ENCODE assay signal across 8 cellular contexts in genomic region chr16:57809843-57810196, GRCh38. TPM values are rescaled to one million over a fixed set of nuclear protein-coding genes. Genes with fewer than 3 reads are reported as not detected.
DNase-seq lines count a peak whose midpoint lies in the region; ATAC-seq and TF ChIP-seq lines count a peak whose summit lies in the region.

No MANE protein-coding gene starts in this region.

- in situ Hi-C loops in brain microvascular endothelial cell (cut with HindIII; ENCODE audit: low pct_ligation_motif_present, low sequenced_read_pairs), result no loop called here

- H3K27me3 Mint-ChIP-seq in Caco-2 (ENCODE audit: insufficient read depth, unreplicated experiment), result no peaks in the 10 kb centered on the region
- peaks cover 26% of the 10 kb centered on the region for H3K27me3 Mint-ChIP-seq in activated CD4-positive, alpha-beta memory T cell treated with anti-CD3 and anti-CD28 coated beads, Interleukin-2, amount 10 ng/mL, durations not matched to agents 7 days and 5 days

- DNase-seq in Caco-2, result no peak
- no peak for DNase-seq in activated CD4-positive, alpha-beta memory T cell treated with anti-CD3 and anti-CD28 coated beads, Interleukin-2, amount 10 ng/mL, durations not matched to agents 7 days and 5 days
- no peak for DNase-seq in NCI-H1105 (lab: John Stamatoyannopoulos, UW)
- DNase-seq in NCI-H345 (lab: John Stamatoyannopoulos, UW), result no peak
- no peak for DNase-seq in hippocampal formation (lab: John Stamatoyannopoulos, UW)
- DNase-seq in brain microvascular endothelial cell, result no peak

- H3K4me1 ChIP-seq in Caco-2, result peaks cover 86% of the 10 kb centered on the region
- H3K4me1 ChIP-seq in muscle layer of duodenum (ENCODE audit: control insufficient read depth in 1 of 2, insufficient read depth in 2 of 2, low read length in 2 of 2), result peaks cover 0 to 14% of the 10 kb centered on the region in 2 donors

- H3K4me3 ChIP-seq in Caco-2 (ENCODE audit: low read depth, low read length), result no peak overlapping the region
- H3K4me3 ChIP-seq in muscle layer of duodenum (ENCODE audit: low read depth in 1 of 2, low read length in 2 of 2), result no peak overlapping the region
- no peak overlapping the region for H3K4me3 ChIP-seq in brain microvascular endothelial cell (ENCODE audit: low read depth, low read length)

- H3K36me3 ChIP-seq in Caco-2 (ENCODE audit: control insufficient read depth, insufficient read depth, low read length), result no peaks in the 10 kb centered on the region
- no peaks in the 10 kb centered on the region for H3K36me3 ChIP-seq in muscle layer of duodenum (ENCODE audit: control insufficient read depth in 1 of 2, insufficient read depth in 2 of 2, low read length in 2 of 2)
- H3K36me3 ChIP-seq in brain microvascular endothelial cell (replicated peaks), result no peaks in the 10 kb centered on the region

- CTCF ChIA-PET in Caco-2 (lab: Charles Lee), result interaction anchor here (0.8 to 1.4 kb wide), 9 partner anchors 8 to 53 kb away, joined by 3 to 19 read pairs (median 4); partner anchors contain the start of gene KIFC3
- CTCF ChIA-PET in activated CD4-positive, alpha-beta memory T cell treated with anti-CD3 and anti-CD28 coated beads, Interleukin-2, amount 10 ng/mL, durations not matched to agents 7 days and 5 days (lab: Charles Lee), result interaction anchor here (0.8 to 1.4 kb wide), 4 partner anchors 14 to 312 kb away, joined by 3 to 5 read pairs (median 4); no protein-coding TSS in a partner anchor

- H3K9me3 Mint-ChIP-seq in Caco-2 (ENCODE audit: unreplicated experiment), result no peaks in the 10 kb centered on the region
- H3K9me3 Mint-ChIP-seq in activated CD4-positive, alpha-beta memory T cell treated with anti-CD3 and anti-CD28 coated beads, Interleukin-2, amount 10 ng/mL, durations not matched to agents 7 days and 5 days, result no peaks in the 10 kb centered on the region

- peaks cover 71% of the 10 kb centered on the region for H3K4me1 Mint-ChIP-seq in Caco-2 (ENCODE audit: low read depth, unreplicated experiment)
- H3K4me1 Mint-ChIP-seq in activated CD4-positive, alpha-beta memory T cell treated with anti-CD3 and anti-CD28 coated beads, Interleukin-2, amount 10 ng/mL, durations not matched to agents 7 days and 5 days, result peaks cover 37% of the 10 kb centered on the region

- peaks cover 32% of the 10 kb centered on the region for H3K36me3 Mint-ChIP-seq in Caco-2 (ENCODE audit: insufficient read depth, unreplicated experiment)
- no peaks in the 10 kb centered on the region for H3K36me3 Mint-ChIP-seq in activated CD4-positive, alpha-beta memory T cell treated with anti-CD3 and anti-CD28 coated beads, Interleukin-2, amount 10 ng/mL, durations not matched to agents 7 days and 5 days (ENCODE audit: low read depth)

- peak; percentile 3 for ATAC-seq in HG02763 (IDR thresholded peaks at IDR 0.05; ENCODE audit: unreplicated experiment)

- BruUV-seq in Caco-2 (replicated peaks; lab: Mats Ljungman, UMichigan), result TSS peak; percentile 56

- TF ChIP-seq CTCF in Caco-2 (IDR thresholded peaks at IDR 0.05; ENCODE audit: insufficient read depth in 1 of 2, low read depth in 1 of 2, low read length in 1 of 2, severe bottlenecking in 1 of 2, unreplicated experiment in 1 of 2) (no peak), brain microvascular endothelial cell (IDR thresholded peaks at IDR 0.05; ENCODE audit: low read depth, low read length, missing control alignments) (no peak)

- peak overlapping the region; percentile 51 for H3K4me3 Mint-ChIP-seq in Caco-2 (ENCODE audit: unreplicated experiment)
- H3K4me3 Mint-ChIP-seq in activated CD4-positive, alpha-beta memory T cell treated with anti-CD3 and anti-CD28 coated beads, Interleukin-2, amount 10 ng/mL, durations not matched to agents 7 days and 5 days, result no peak overlapping the region

- POLR2A ChIA-PET in Caco-2 (lab: Charles Lee), result interaction anchor here (0.6 to 1.5 kb wide), 9 partner anchors 8 to 330 kb away, joined by 3 to 8 read pairs (median 4); partner anchors contain the start of genes CFAP20, KATNB1 and KIFC3
- POLR2A ChIA-PET in activated CD4-positive, alpha-beta memory T cell treated with anti-CD3 and anti-CD28 coated beads, Interleukin-2, amount 10 ng/mL, durations not matched to agents 7 days and 5 days (lab: Charles Lee), result interaction anchor here (0.7 to 1.9 kb wide), 11 partner anchors 9 to 318 kb away, joined by 3 to 9 read pairs (median 3); no protein-coding TSS in a partner anchor

- H3K9me3 ChIP-seq in Caco-2 (no peaks in the 10 kb centered on the region), muscle layer of duodenum (ENCODE audit: control insufficient read depth in 1 of 2, low read length in 2 of 2) (no peaks in the 10 kb centered on the region)

- H3K27ac Mint-ChIP-seq in Caco-2 (ENCODE audit: unreplicated experiment), result peak overlapping the region; percentile 93
- peak overlapping the region; percentile 77 for H3K27ac Mint-ChIP-seq in activated CD4-positive, alpha-beta memory T cell treated with anti-CD3 and anti-CD28 coated beads, Interleukin-2, amount 10 ng/mL, durations not matched to agents 7 days and 5 days

- H3K27me3 ChIP-seq in Caco-2 (replicated peaks; ENCODE audit: control insufficient read depth, insufficient read depth, low read length) (no peaks in the 10 kb centered on the region), muscle layer of duodenum (ENCODE audit: low read depth, low read length) (no peaks in the 10 kb centered on the region), brain microvascular endothelial cell (replicated peaks) (no peaks in the 10 kb centered on the region)

- H3K27ac ChIP-seq in muscle layer of duodenum (ENCODE audit: low read length) (peak overlapping the region; percentile 14), brain microvascular endothelial cell (no peak overlapping the region)

- intact Hi-C loops in Caco-2 (cut with micrococcal nuclease; ENCODE audit: unreplicated experiment), result no loop called here

RNA-seq across cellular contexts. Expression of gene KIFC3, which starts 7.5 kb away (rescaled TPM):
- 103 and 108 TPM in 2 replicates for total RNA-seq in Caco-2 (2022)
- total RNA-seq in activated CD4-positive, alpha-beta memory T cell treated with anti-CD3 and anti-CD28 coated beads, Interleukin-2, amount 10 ng/mL, durations not matched to agents 7 days and 5 days, result not detected

Comparison
In these comparisons a context has a peak if more than half of its experiments do, and no peak if none do; other contexts are left out.
1. RNA of gene KIFC3, which starts 7.5 kb away (total RNA-seq): 103 to 108 TPM in Caco-2; not detected in activated CD4-positive, alpha-beta memory T cell treated with anti-CD3 and anti-CD28 coated beads, Interleukin-2, amount 10 ng/mL, durations not matched to agents 7 days and 5 days; every median in the first group is over 10 times any median in the second.